26 cellular contexts compared by ENCODE assay signal in the genomic region with DNA sequence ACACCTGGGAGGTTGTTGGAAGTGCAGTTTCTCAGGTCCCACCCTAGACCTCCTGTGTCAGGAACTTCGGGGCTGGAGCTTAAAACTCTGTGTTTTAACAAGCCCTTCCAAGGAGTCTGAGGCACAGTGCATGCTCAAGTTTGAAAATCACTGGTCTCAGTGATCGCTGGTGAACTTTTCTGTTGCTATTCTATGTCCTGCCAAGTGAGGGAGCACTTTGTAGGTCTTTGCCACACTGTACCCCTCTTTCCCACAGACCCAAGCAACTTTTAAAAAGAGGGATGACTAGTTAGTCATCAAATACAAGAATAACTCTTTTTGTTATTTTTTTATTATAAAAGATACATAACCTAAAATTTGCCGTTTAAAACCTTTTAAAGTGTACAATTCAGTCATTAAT.
DNase-seq lines count a peak whose midpoint lies in the region; ATAC-seq, FAIRE-seq and TF ChIP-seq lines count a peak whose summit lies in the region.
"Had no signal": no experiment of that assay in that cellular context is flagged by ENCODE, and none has a peak within 500 bp of the region (broad histone marks: within the 10 kb centered on the region; RNA-seq: fewer than 3 reads in every experiment).

No MANE protein-coding gene starts in this region.

- no peaks in the 10 kb centered on the region for H3K27me3 ChIP-seq in A673 (replicated peaks; ENCODE audit: insufficient read depth, low read depth, low read length, poor library complexity)
- H3K27me3 ChIP-seq: adrenal gland, heart left ventricle, uterus had no signal

- FAIRE-seq in RCC 7860 (lab: Jason Lieb, UNC), result no peak
- FAIRE-seq: A204.1, small intestine had no signal

- no peak for TF ChIP-seq POLR2A in NB4 (IDR thresholded peaks at IDR 0.05; ENCODE audit: extremely low read depth, insufficient read length)

- no peaks in the 10 kb centered on the region for H3K9me3 ChIP-seq in A673 (ENCODE audit: low read depth, low read length, poor library complexity, severe bottlenecking)
- H3K9me3 ChIP-seq: adrenal gland, uterus had no signal

- H3K4me1 Mint-ChIP-seq in endothelial cell (ENCODE audit: unreplicated experiment), result no peaks in the 10 kb centered on the region
- H3K4me1 Mint-ChIP-seq: activated CD4-positive, alpha-beta T cell treated with anti-CD3 and anti-CD28 coated beads, Interleukin-2, amount 10 ng/mL, durations not matched to agents 24 days and 14 days; brain; immature natural killer cell; naive B cell had no signal

- POLR2A ChIA-PET in A673 (lab: Charles Lee; ENCODE audit: low non-redundant PET), result no interaction called here

- intact Hi-C loops in A673 (cut with micrococcal nuclease; ENCODE audit: unreplicated experiment), result no loop called here

- H3K4me1 ChIP-seq in A673 (ENCODE audit: insufficient read depth, low read length, poor library complexity, severe bottlenecking), result no peaks in the 10 kb centered on the region
- H3K4me1 ChIP-seq: adrenal gland, heart left ventricle, uterus had no signal

- H3K27me3 Mint-ChIP-seq in endothelial cell (ENCODE audit: unreplicated experiment), result peaks cover 4% of the 10 kb centered on the region
- H3K27me3 Mint-ChIP-seq: activated CD4-positive, alpha-beta T cell treated with anti-CD3 and anti-CD28 coated beads, Interleukin-2, amount 10 ng/mL, durations not matched to agents 24 days and 14 days; brain had no signal

- TF ChIP-seq CTCF in A673 (conservative IDR thresholded peaks at IDR 0.05; ENCODE audit: low read depth, low read length), result peak; percentile 32; the same call in 1 of the 2 replicates
- peak; percentile 28; the same call in 1 of the 2 replicates for TF ChIP-seq CTCF in GM12875 (IDR thresholded peaks at IDR 0.05; ENCODE audit: borderline replicate concordance, insufficient read depth, low read depth, low read length)
- peak; percentile 33 for TF ChIP-seq CTCF in NB4 (IDR thresholded peaks at IDR 0.05; ENCODE audit: low read depth, low read length)
- peak; percentile 12 for TF ChIP-seq CTCF in endothelial cell (IDR thresholded peaks at IDR 0.05; ENCODE audit: unreplicated experiment)

- H3K4me3 Mint-ChIP-seq in endothelial cell (ENCODE audit: unreplicated experiment), result no peak overlapping the region
- H3K4me3 Mint-ChIP-seq: activated CD4-positive, alpha-beta T cell treated with anti-CD3 and anti-CD28 coated beads, Interleukin-2, amount 10 ng/mL, durations not matched to agents 24 days and 14 days; activated T-cell treated with anti-CD3 and anti-CD28 coated beads, Interleukin-2, amount 50 U/mL, for 72 hours; brain; immature natural killer cell; naive B cell; T-helper 1 cell treated with Interleukin-12 subunit alpha and Interleukin-12 subunit beta and Interleukin-4 antibody, amounts not matched to agents 30 μg/mL and 1 μg/mL, for 36 hours had no signal

- BruUV-seq in A673 (replicated peaks; lab: Mats Ljungman, UMichigan), result no TSS peak

- no peak overlapping the region for H3K27ac Mint-ChIP-seq in endothelial cell (ENCODE audit: unreplicated experiment)
- H3K27ac Mint-ChIP-seq: activated CD4-positive, alpha-beta T cell treated with anti-CD3 and anti-CD28 coated beads, Interleukin-2, amount 10 ng/mL, durations not matched to agents 24 days and 14 days; activated T-cell treated with anti-CD3 and anti-CD28 coated beads, Interleukin-2, amount 50 U/mL, for 72 hours; brain; immature natural killer cell; naive B cell; T-helper 1 cell treated with Interleukin-12 subunit alpha and Interleukin-12 subunit beta and Interleukin-4 antibody, amounts not matched to agents 30 μg/mL and 1 μg/mL, for 36 hours had no signal

- no peaks in the 10 kb centered on the region for H3K36me3 ChIP-seq in A673 (ENCODE audit: insufficient read depth, low read length, poor library complexity, severe bottlenecking)
- H3K36me3 ChIP-seq: adrenal gland, heart left ventricle, uterus had no signal

- CTCF ChIA-PET in A673 (lab: Charles Lee), result no interaction called here

- DNase-seq in A673 (ENCODE audit: low spot score), result no peak
- DNase-seq in NB4 (ENCODE audit: low read depth), result no peak
- no peak for DNase-seq in endothelial cell (ENCODE audit: low spot score)
- DNase-seq in RCC 7860 (ENCODE audit: low spot score), result no peak
- no peak for DNase-seq in NCI-H446 (lab: John Stamatoyannopoulos, UW)
- DNase-seq in hepatic stellate cell (ENCODE audit: low spot score), result no peak
- DNase-seq: activated CD4-positive, alpha-beta T cell treated with anti-CD3 and anti-CD28 coated beads, Interleukin-2, amount 10 ng/mL, durations not matched to agents 24 days and 14 days; activated naive CD4-positive, alpha-beta T cell treated with Interleukin-2 at 50 U/mL for 16 hours; activated T-cell treated with anti-CD3 and anti-CD28 coated beads, Interleukin-2, amount 50 U/mL, for 72 hours; adrenal gland; DMS79 treated with DMSO at 0.1 percent for 48 hours; heart left ventricle; immature natural killer cell; naive B cell; NCI-H1417; NCI-H2081 treated with DMSO at 0.1 percent for 48 hours; NCI-H446 treated with DMSO at 0.1 percent for 48 hours; SIG-M5; small intestine; uterus had no signal

- ATAC-seq in GM19455 (IDR thresholded peaks at IDR 0.05; ENCODE audit: unreplicated experiment), result no peak
- ATAC-seq: activated T-cell treated with anti-CD3 and anti-CD28 coated beads, Interleukin-2, amount 50 U/mL, for 72 hours; heart left ventricle; left lobe of liver had no signal

- no peak overlapping the region for H3K27ac ChIP-seq in A673 (ENCODE audit: low read depth, low read length, poor library complexity, severe bottlenecking)
- H3K27ac ChIP-seq: adrenal gland, heart left ventricle, uterus had no signal

- peaks cover 4% of the 10 kb centered on the region for H3K9me3 Mint-ChIP-seq in endothelial cell (ENCODE audit: unreplicated experiment)

- H3K36me3 Mint-ChIP-seq in endothelial cell (ENCODE audit: low read depth, unreplicated experiment), result peaks cover 4% of the 10 kb centered on the region

- H3K4me3 ChIP-seq in A673 (ENCODE audit: low read depth, low read length, poor library complexity, severe bottlenecking) (no peak overlapping the region), GM12875 (ENCODE audit: low read depth, low read length) (no peak overlapping the region), NB4 (ENCODE audit: low read depth, low read length) (no peak overlapping the region)
- H3K4me3 ChIP-seq: adrenal gland, heart left ventricle, uterus had no signal
